8 cellular contexts compared by ENCODE assay signal in the genomic region with DNA sequence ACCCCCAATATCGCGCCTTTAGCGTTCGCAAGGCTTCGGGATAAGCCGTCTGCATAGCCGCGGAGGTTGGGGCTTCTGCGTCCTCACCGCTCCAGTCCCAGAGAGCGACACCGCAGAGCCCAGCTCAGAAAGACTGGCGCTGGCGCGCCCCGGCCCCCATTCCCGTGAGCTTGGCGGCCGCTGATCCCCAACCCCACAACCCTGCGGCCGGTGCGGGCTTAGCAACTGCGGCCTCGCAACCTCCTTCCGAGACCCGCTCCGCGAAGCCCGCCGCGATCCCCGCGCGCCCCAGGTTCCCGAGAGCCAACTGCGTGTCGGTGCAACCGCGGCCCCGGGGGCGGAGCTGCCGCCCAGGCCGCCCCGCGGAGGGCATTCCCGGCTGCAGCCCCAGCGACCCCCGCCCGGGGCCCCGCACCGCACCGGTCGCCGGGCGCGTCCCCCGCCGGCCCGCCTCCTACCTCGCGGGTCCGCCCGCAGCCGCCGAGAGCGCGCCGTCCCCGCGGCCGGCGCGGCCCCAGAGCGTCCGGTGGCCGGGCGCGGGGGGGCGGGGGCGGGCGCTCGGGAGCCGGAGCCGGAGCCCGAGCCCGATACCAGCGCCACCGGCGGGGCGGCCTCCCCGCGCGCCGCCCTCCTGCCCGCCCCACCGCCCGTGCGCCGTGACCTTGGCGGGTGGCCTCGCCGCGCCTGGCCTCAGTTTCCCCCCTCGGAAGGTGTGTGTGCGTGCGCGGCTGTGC.
A peak's percentile ranks its signal among the peaks of the same experiment; 100 is the strongest.
DNase-seq lines count a peak whose midpoint lies in the region; ATAC-seq and TF ChIP-seq lines count a peak whose summit lies in the region.

No MANE protein-coding gene starts in this region.

- peak overlapping the region; percentile 72 for H3K9ac ChIP-seq in endodermal cell (ENCODE audit: extremely low read depth, low read length, poor library complexity, severe bottlenecking)

- H3K9me3 ChIP-seq in SJSA1 (replicated peaks) (no peaks in the 10 kb centered on the region), endodermal cell (ENCODE audit: control insufficient read depth, low read length) (no peaks in the 10 kb centered on the region)
- no peaks in the 10 kb centered on the region for H3K9me3 ChIP-seq in naive thymus-derived CD4-positive, alpha-beta T cell (ENCODE audit: control insufficient read depth in 2 of 3, low read length in 3 of 3)

- peak overlapping the region; percentile 75 for H3K4me3 Mint-ChIP-seq in endodermal cell
- peak overlapping the region in 9 of 10 donors; percentile 91 to 97 (median 95) for H3K4me3 Mint-ChIP-seq in naive thymus-derived CD4-positive, alpha-beta T cell

- peaks cover 9% of the 10 kb centered on the region for H3K27me3 Mint-ChIP-seq in endodermal cell (ENCODE audit: insufficient read depth)
- H3K27me3 Mint-ChIP-seq in naive thymus-derived CD4-positive, alpha-beta T cell = peaks cover 0 to 5% (median 0%) of the 10 kb centered on the region in 5 donors

- CTCF ChIA-PET in naive thymus-derived CD4-positive, alpha-beta T cell (lab: Charles Lee) = interaction anchor here (0.6 to 2.8 kb wide), 5 partner anchors 12 to 127 kb away, joined by 4 to 23 read pairs (median 7); no protein-coding TSS in a partner anchor

- H3K9me3 Mint-ChIP-seq in endodermal cell = no peaks in the 10 kb centered on the region
- peaks cover 0 to 1% (median 0%) of the 10 kb centered on the region in 11 donors for H3K9me3 Mint-ChIP-seq in naive thymus-derived CD4-positive, alpha-beta T cell

- peaks cover 13% of the 10 kb centered on the region for H3K4me1 Mint-ChIP-seq in endodermal cell
- peaks cover 23 to 80% (median 71%) of the 10 kb centered on the region in 7 donors for H3K4me1 Mint-ChIP-seq in naive thymus-derived CD4-positive, alpha-beta T cell

- H3K4me1 ChIP-seq in SJSA1 (replicated peaks) (peaks cover 13% of the 10 kb centered on the region), endodermal cell (ENCODE audit: control insufficient read depth, insufficient read depth, low read length) (peaks cover 8% of the 10 kb centered on the region)
- H3K4me1 ChIP-seq in naive thymus-derived CD4-positive, alpha-beta T cell (ENCODE audit: control insufficient read depth in 2 of 2, insufficient read depth in 2 of 2, low read length in 2 of 2) = peaks cover 20 to 27% of the 10 kb centered on the region in 2 donors

- H3K27me3 ChIP-seq in SJSA1 (replicated peaks) (peaks cover 29% of the 10 kb centered on the region), endodermal cell (ENCODE audit: control insufficient read depth, insufficient read depth, low read length, poor library complexity, severe bottlenecking) (no peaks in the 10 kb centered on the region)
- no peaks in the 10 kb centered on the region for H3K27me3 ChIP-seq in naive thymus-derived CD4-positive, alpha-beta T cell (ENCODE audit: control insufficient read depth in 2 of 2, insufficient read depth in 2 of 2, low read length in 2 of 2)

- POLR2A ChIA-PET in naive thymus-derived CD4-positive, alpha-beta T cell (lab: Charles Lee) = interaction anchor here (1.0 to 2.9 kb wide), 5 partner anchors 13 to 25 kb away, joined by 4 to 20 read pairs (median 5); no protein-coding TSS in a partner anchor

- intact Hi-C loops in naive thymus-derived CD4-positive, alpha-beta T cell (cut with micrococcal nuclease) = loop anchor here (1.0 to 2.0 kb wide), 2 partner anchors 75 to 80 kb away; partner anchors contain the start of gene IQSEC1 (in 1 of the 2)

- no peak for DNase-seq in AG09309 (ENCODE audit: low read depth)
- no peak for DNase-seq in SJSA1 (ENCODE audit: low read depth in 1 of 2, low spot score in 2 of 2)
- DNase-seq in endodermal cell = peak; percentile 81
- DNase-seq in naive thymus-derived CD4-positive, alpha-beta T cell = peak in 4 of 9 donors; percentile 21 to 35 (median 27)

- H3K4me3 ChIP-seq in AG09309 (ENCODE audit: control insufficient read depth, low read depth, low read length) = peak overlapping the region; percentile 62
- peak overlapping the region; percentile 41 for H3K4me3 ChIP-seq in SJSA1
- H3K4me3 ChIP-seq in endodermal cell (ENCODE audit: low read length) = peak overlapping the region; percentile 83
- H3K4me3 ChIP-seq in naive thymus-derived CD4-positive, alpha-beta T cell (ENCODE audit: low read length) = peak overlapping the region; percentile 69

- peak; percentile 33 for ATAC-seq in GM19372 (IDR thresholded peaks at IDR 0.05; ENCODE audit: low read depth, unreplicated experiment)
- peak; percentile 12 for ATAC-seq in naive thymus-derived CD4-positive, alpha-beta T cell
- no peak for ATAC-seq in HG03520 (IDR thresholded peaks at IDR 0.05; ENCODE audit: unreplicated experiment)
- ATAC-seq in HG02852 (IDR thresholded peaks at IDR 0.05; ENCODE audit: unreplicated experiment) = no peak
- ATAC-seq in HG03097 (IDR thresholded peaks at IDR 0.05; ENCODE audit: low FRiP score, unreplicated experiment) = no peak

- H3K27ac ChIP-seq in SJSA1 = no peak overlapping the region
- no peak overlapping the region for H3K27ac ChIP-seq in endodermal cell (ENCODE audit: low read depth, low read length)
- peak overlapping the region; percentile 77 for H3K27ac ChIP-seq in naive thymus-derived CD4-positive, alpha-beta T cell (ENCODE audit: low read depth, low read length)

- no peaks in the 10 kb centered on the region for H3K36me3 ChIP-seq in SJSA1
- H3K36me3 ChIP-seq in endodermal cell (ENCODE audit: control insufficient read depth, insufficient read depth, low read length) = no peaks in the 10 kb centered on the region
- H3K36me3 ChIP-seq in naive thymus-derived CD4-positive, alpha-beta T cell (ENCODE audit: control insufficient read depth in 2 of 3, insufficient read depth in 3 of 3, low read length in 3 of 3) = peaks cover 0 to 11% (median 0%) of the 10 kb centered on the region in 3 experiments

- no peaks in the 10 kb centered on the region for H3K36me3 Mint-ChIP-seq in endodermal cell (ENCODE audit: low read depth)
- peaks cover 0 to 20% (median 6%) of the 10 kb centered on the region in 5 donors for H3K36me3 Mint-ChIP-seq in naive thymus-derived CD4-positive, alpha-beta T cell

- 0% methylated on average over 11 to 107 of the region's 107 CpGs for WGBS in endodermal cell (ENCODE audit: insufficient coverage in 1 of 2, insufficient read length in 1 of 2), 2 experiments

- TF ChIP-seq CTCF in AG09309 (IDR thresholded peaks at IDR 0.05; ENCODE audit: control insufficient read depth, insufficient read depth, low read depth, low read length, missing control alignments) = no peak
- no peak for TF ChIP-seq CTCF in endodermal cell (conservative IDR thresholded peaks at IDR 0.05)

- H3K27ac Mint-ChIP-seq in endodermal cell = no peak overlapping the region
- H3K27ac Mint-ChIP-seq in naive thymus-derived CD4-positive, alpha-beta T cell = peak overlapping the region in 1 of 9 donors; percentile 9

Comparison
In these comparisons a context has a peak if more than half of its experiments do, and no peak if none do; other contexts are left out.
1. ATAC-seq: peak in GM19372 (single experiment) and naive thymus-derived CD4-positive, alpha-beta T cell (single experiment); none in HG03520 (single experiment), HG02852 (single experiment) and HG03097 (single experiment).
2. Peak in every context shown above with its lines, with median percentiles within 50 percentile points of each other: H3K4me3 ChIP-seq.